In genomic region chr22:29031236-29031982, GRCh38 we compare ENCODE assay signal across 8 cellular contexts. TPM values are rescaled to one million over a fixed set of nuclear protein-coding genes. Genes with fewer than 3 reads are reported as not detected.
DNase-seq lines count a peak whose midpoint lies in the region; ATAC-seq, FAIRE-seq and TF ChIP-seq lines count a peak whose summit lies in the region.

No MANE protein-coding gene starts in this region.

- no peaks in the 10 kb centered on the region for H3K36me3 Mint-ChIP-seq in central memory CD8-positive, alpha-beta T cell (ENCODE audit: insufficient read depth)

- 16 to 32% (median 20%) methylated on average over 12 to 17 of the region's 17 CpGs for WGBS in stomach, 5 donors

- no TSS peak for BruUV-seq in A673 (replicated peaks; lab: Mats Ljungman, UMichigan)

- TF ChIP-seq POLR2A in stomach (IDR thresholded peaks at IDR 0.05) = no peak
- no peak for TF ChIP-seq POLR2A in GM12892 (IDR thresholded peaks at IDR 0.05; ENCODE audit: low read depth, low read length)

- FAIRE-seq in GM12892 (lab: Jason Lieb, UNC) = no peak

- H3K27me3 ChIP-seq in A673 (replicated peaks; ENCODE audit: insufficient read depth, low read depth, low read length, poor library complexity) = no peaks in the 10 kb centered on the region
- H3K27me3 ChIP-seq in stomach = peaks cover 0 to 20% (median 0%) of the 10 kb centered on the region in 3 donors

- intact Hi-C loops in A673 (cut with micrococcal nuclease; ENCODE audit: unreplicated experiment) (no loop called here), stomach (cut with DNase I; ENCODE audit: low total_unique reads) (loop anchor here (10.0 kb wide), 2 partner anchors 57 to 147 kb away; partner anchors contain the start of gene ZNRF3)

- no peaks in the 10 kb centered on the region for H3K9me3 Mint-ChIP-seq in central memory CD8-positive, alpha-beta T cell

- H3K9me3 ChIP-seq in A673 (ENCODE audit: low read depth, low read length, poor library complexity, severe bottlenecking) (no peaks in the 10 kb centered on the region), stomach (no peaks in the 10 kb centered on the region)

- H3K27ac ChIP-seq in A673 (ENCODE audit: low read depth, low read length, poor library complexity, severe bottlenecking) (no peak overlapping the region), stomach (peak overlapping the region; percentile 73 to 95 (median 91))

- TF ChIP-seq CTCF in A673 (conservative IDR thresholded peaks at IDR 0.05; ENCODE audit: low read depth, low read length) (no peak), stomach (IDR thresholded peaks at IDR 0.05) (peak in 1 of 7 experiments; percentile 6)

- POLR2A ChIA-PET in A673 (lab: Charles Lee; ENCODE audit: low non-redundant PET) = no interaction called here

- H3K4me3 ChIP-seq in A673 (ENCODE audit: low read depth, low read length, poor library complexity, severe bottlenecking) (no peak overlapping the region), stomach (peak overlapping the region; percentile 41 to 52 (median 48))

- H3K36me3 ChIP-seq in A673 (ENCODE audit: insufficient read depth, low read length, poor library complexity, severe bottlenecking) (no peaks in the 10 kb centered on the region), stomach (no peaks in the 10 kb centered on the region)

- no peak for ATAC-seq in central memory CD8-positive, alpha-beta T cell (replicated peaks; ENCODE audit: extremely low read depth, poor library complexity, severe bottlenecking)
- ATAC-seq in HG03139 (IDR thresholded peaks at IDR 0.05; ENCODE audit: unreplicated experiment) (no peak), GM18870 (IDR thresholded peaks at IDR 0.05; ENCODE audit: unreplicated experiment) (no peak)

- DNase-seq in A673 (ENCODE audit: low spot score) (peak; percentile 9), kidney tubule cell (ENCODE audit: low spot score) (peak; percentile 99), stomach (peak; percentile 44), GM12892 (ENCODE audit: insufficient read length) (no peak)
- no peak for DNase-seq in central memory CD8-positive, alpha-beta T cell (ENCODE audit: low spot score in 2 of 2)

- peaks cover 59% of the 10 kb centered on the region for H3K27me3 Mint-ChIP-seq in central memory CD8-positive, alpha-beta T cell

- H3K4me1 ChIP-seq in A673 (ENCODE audit: insufficient read depth, low read length, poor library complexity, severe bottlenecking) = peaks cover 7% of the 10 kb centered on the region
- H3K4me1 ChIP-seq in stomach = peaks cover 36 to 54% (median 50%) of the 10 kb centered on the region in 4 donors

- CTCF ChIA-PET in A673 (lab: Charles Lee) = no interaction called here

- no peaks in the 10 kb centered on the region for H3K4me1 Mint-ChIP-seq in central memory CD8-positive, alpha-beta T cell

- no peak overlapping the region for H3K27ac Mint-ChIP-seq in central memory CD8-positive, alpha-beta T cell (ENCODE audit: low read depth)

- no peak; the same call in 1 of the 2 replicates for TF ChIP-seq RAD21 in Ishikawa (IDR thresholded peaks at IDR 0.05; ENCODE audit: low read depth)

- TF ChIP-seq EP300 in Ishikawa (IDR thresholded peaks at IDR 0.05; ENCODE audit: borderline replicate concordance) = 0 out of 2 replicates have a peak, but pooled peaks have one; percentile 17
- no peak for TF ChIP-seq EP300 in stomach (IDR thresholded peaks at IDR 0.05)

- H3K4me3 Mint-ChIP-seq in central memory CD8-positive, alpha-beta T cell = peak overlapping the region; percentile 18

TF ChIP-seq in Ishikawa, 13 proteins besides CTCF, POLR2A, EP300 and RAD21:
- TF ChIP-seq TCF12 (IDR thresholded peaks at IDR 0.05; ENCODE audit: low read depth) (peak; percentile 17; the same call in 1 of the 2 replicates), CEBPB (IDR thresholded peaks at IDR 0.05) (no peak), ZBTB7A (IDR thresholded peaks at IDR 0.05; ENCODE audit: low read depth) (0 out of 2 replicates have a peak, but pooled peaks have one; percentile 2), CREB1 (IDR thresholded peaks at IDR 0.05; ENCODE audit: low read depth) (0 out of 2 replicates have a peak, but pooled peaks have one; percentile 15)

RNA-seq across cellular contexts. Expression of gene C22orf31, which starts 30.2 kb away (rescaled TPM):
- not detected in 2 replicates for total RNA-seq in A673 (2021)
- under 1 TPM in 1 of 5 donors, not detected in 4; 0.55 TPM for total RNA-seq in stomach
- polyA plus RNA-seq in stomach = not detected
- not detected for polyA plus RNA-seq in GM12892 (2012; ENCODE audit: missing spikeins)

RNA-seq across cellular contexts. Expression of gene KREMEN1, which starts 41.4 kb away (rescaled TPM):
- 4.2 and 9.6 TPM in 2 replicates for total RNA-seq in A673 (2021)
- 10 to 100 TPM in 4 of 5 donors, 1 to 10 TPM in 1; 5.4 to 34.5 (median 13.8) TPM for total RNA-seq in stomach
- polyA plus RNA-seq in stomach = 1 to 10 TPM; 5.8 to 10.0 (median 8.1) TPM
- 1.2 TPM for polyA plus RNA-seq in GM12892 (2012; ENCODE audit: missing spikeins)

Comparison
In these comparisons a context has a peak if more than half of its experiments do, and no peak if none do; other contexts are left out.
1. DNase-seq: peak in A673 (single experiment), kidney tubule cell (single experiment) and stomach (single experiment); none in central memory CD8-positive, alpha-beta T cell (0 of 2) and GM12892 (single experiment).